10 cellular contexts compared by ENCODE assay signal in genomic region chr9:96139592-96140251, GRCh38.
DNase-seq lines count a peak whose midpoint lies in the region; ATAC-seq, FAIRE-seq and TF ChIP-seq lines count a peak whose summit lies in the region.
"Had no signal": no experiment of that assay in that cellular context is flagged by ENCODE, and none has a peak within 500 bp of the region (broad histone marks: within the 10 kb centered on the region; RNA-seq: fewer than 3 reads in every experiment).

No MANE protein-coding gene starts in this region.

- H3K9ac ChIP-seq in astrocyte (ENCODE audit: low read length): no peak overlapping the region

- no peak for FAIRE-seq in astrocyte (lab: Jason Lieb, UNC)
- FAIRE-seq: A204.1 had no signal

- peaks cover 7% of the 10 kb centered on the region for H3K27me3 Mint-ChIP-seq in astrocyte (ENCODE audit: low read depth, unreplicated experiment)

- DNase-seq in NCI-H2227 (lab: John Stamatoyannopoulos, UW; ENCODE audit: unreplicated experiment): peak; percentile 1
- no peak for DNase-seq in NCI-H2227 treated with DMSO at 0.1 percent for 48 hours (lab: John Stamatoyannopoulos, UW)
- peak; percentile 84 for DNase-seq in astrocyte (ENCODE audit: low read depth)
- peak; percentile 84 to 93 for DNase-seq in lower leg skin (ENCODE audit: low spot score in 2 of 2)
- no peak for DNase-seq in upper lobe of right lung
- DNase-seq in GOT3 (lab: John Stamatoyannopoulos, UW): no peak
- DNase-seq in activated T-cell treated with anti-CD3 and anti-CD28 coated beads, Interleukin-2, amount 50 U/mL, for 1 hour: no peak
- DNase-seq: T-cell had no signal

- TF ChIP-seq CTCF in astrocyte (IDR thresholded peaks at IDR 0.05; ENCODE audit: insufficient read depth, low read depth, low read length) (no peak), lower leg skin (IDR thresholded peaks at IDR 0.05) (no peak), upper lobe of right lung (IDR thresholded peaks at IDR 0.05) (no peak)

- H3K36me3 Mint-ChIP-seq in astrocyte (ENCODE audit: low read depth, unreplicated experiment): no peaks in the 10 kb centered on the region
- H3K36me3 Mint-ChIP-seq: T-cell had no signal

- ATAC-seq in upper lobe of right lung: peak; percentile 37
- ATAC-seq in HG03108 (IDR thresholded peaks at IDR 0.05; ENCODE audit: unreplicated experiment): no peak
- ATAC-seq: T-cell had no signal

- no peak for TF ChIP-seq POLR2A in lower leg skin (IDR thresholded peaks at IDR 0.05)

- intact Hi-C loops in lower leg skin (cut with DNase I; ENCODE audit: low total_unique reads) (no loop called here), upper lobe of right lung (cut with DNase I) (no loop called here)

- H3K79me2 ChIP-seq in astrocyte (ENCODE audit: insufficient read depth, low read length): no peaks in the 10 kb centered on the region

- H3K27ac Mint-ChIP-seq in astrocyte (ENCODE audit: unreplicated experiment): no peak overlapping the region
- H3K27ac Mint-ChIP-seq: T-cell had no signal

- H3K27ac ChIP-seq in astrocyte (ENCODE audit: low read depth, low read length): no peak overlapping the region
- no peak overlapping the region for H3K27ac ChIP-seq in upper lobe of right lung

- H3K4me3 Mint-ChIP-seq in astrocyte (ENCODE audit: unreplicated experiment): no peak overlapping the region
- H3K4me3 Mint-ChIP-seq: T-cell had no signal

- H3K27me3 ChIP-seq in astrocyte (ENCODE audit: insufficient read depth, low read length): peaks cover 17% of the 10 kb centered on the region
- H3K27me3 ChIP-seq in upper lobe of right lung: no peaks in the 10 kb centered on the region

- H3K36me3 ChIP-seq in astrocyte (ENCODE audit: insufficient read depth, low read length): no peaks in the 10 kb centered on the region
- no peaks in the 10 kb centered on the region for H3K36me3 ChIP-seq in upper lobe of right lung

- H2AFZ ChIP-seq in astrocyte (ENCODE audit: low read depth, low read length): no peak overlapping the region

- peak overlapping the region; percentile 61 for H3K4me2 ChIP-seq in astrocyte (ENCODE audit: low read length)

- H4K20me1 ChIP-seq in astrocyte (ENCODE audit: insufficient read depth, low read length): no peaks in the 10 kb centered on the region

- H3K4me1 ChIP-seq in astrocyte (ENCODE audit: insufficient read depth, low read length) (peaks cover 17% of the 10 kb centered on the region), upper lobe of right lung (peaks cover 20% of the 10 kb centered on the region)

- H3K9me3 Mint-ChIP-seq in astrocyte (ENCODE audit: unreplicated experiment): no peaks in the 10 kb centered on the region

- WGBS in lower leg skin, 2 donors: 38 to 42% methylated on average over 13 of the region's 13 CpGs

- no peak overlapping the region for H3K4me3 ChIP-seq in astrocyte (ENCODE audit: insufficient read depth, low read depth, low read length)
- no peak overlapping the region for H3K4me3 ChIP-seq in lower leg skin (ENCODE audit: low read depth, poor library complexity, severe bottlenecking)
- no peak overlapping the region for H3K4me3 ChIP-seq in upper lobe of right lung

- H3K9me3 ChIP-seq in astrocyte (ENCODE audit: insufficient read depth, low read depth, low read length) (no peaks in the 10 kb centered on the region), upper lobe of right lung (no peaks in the 10 kb centered on the region)

- peaks cover 3% of the 10 kb centered on the region for H3K4me1 Mint-ChIP-seq in astrocyte (ENCODE audit: low read depth, unreplicated experiment)

Comparison
In these comparisons a context has a peak if more than half of its experiments do, and no peak if none do; other contexts are left out.
1. DNase-seq: peak in NCI-H2227 (single experiment), astrocyte (single experiment) and lower leg skin (2 of 2); none in NCI-H2227 treated with DMSO at 0.1 percent for 48 hours (single experiment), upper lobe of right lung (single experiment), GOT3 (single experiment) and activated T-cell treated with anti-CD3 and anti-CD28 coated beads, Interleukin-2, amount 50 U/mL, for 1 hour (single experiment).